Comparison of ENCODE assay signal across 17 cellular contexts in the genomic region with DNA sequence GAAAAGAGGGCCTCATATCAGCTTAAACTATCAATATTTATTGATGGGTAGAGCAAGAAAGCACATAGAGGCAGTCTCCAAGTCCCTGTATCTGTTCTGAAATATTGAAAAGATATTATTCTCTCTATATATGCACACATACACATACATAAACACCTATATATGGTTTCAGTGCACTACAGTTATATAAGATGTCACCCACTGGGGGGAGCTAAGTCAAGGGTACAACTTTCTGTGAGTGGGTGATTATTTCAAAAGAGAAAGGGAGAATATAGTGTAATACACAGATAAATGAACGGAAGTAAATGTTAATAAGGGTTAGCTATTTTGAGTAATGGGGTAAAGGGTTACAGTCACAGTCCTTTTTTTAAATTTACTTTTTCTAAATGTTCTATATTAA. TPM values are rescaled to one million over a fixed set of nuclear protein-coding genes. Genes with fewer than 3 reads are reported as not detected.
DNase-seq lines count a peak whose midpoint lies in the region; ATAC-seq and TF ChIP-seq lines count a peak whose summit lies in the region.
"Had no signal": no experiment of that assay in that cellular context is flagged by ENCODE, and none has a peak within 500 bp of the region (broad histone marks: within the 10 kb centered on the region; RNA-seq: fewer than 3 reads in every experiment).

No MANE protein-coding gene starts in this region.

- no peak overlapping the region for H3K27ac ChIP-seq in GM23248
- no peak overlapping the region for H3K27ac ChIP-seq in OCI-LY7 (ENCODE audit: low read depth, low read length, poor library complexity, severe bottlenecking)
- H3K27ac ChIP-seq: body of pancreas, epithelial cell of prostate, prostate gland had no signal

- ATAC-seq in GM19023 (IDR thresholded peaks at IDR 0.05; ENCODE audit: unreplicated experiment) = no peak
- ATAC-seq in HG03039 (IDR thresholded peaks at IDR 0.05; ENCODE audit: unreplicated experiment) = no peak
- ATAC-seq: body of pancreas; mucosa of descending colon; stimulated activated naive CD8-positive, alpha-beta T cell treated with anti-CD3 and anti-CD28 coated beads, Interleukin-15, amount 100 ng/mL, for 72 hours had no signal

- POLR2A ChIA-PET in OCI-LY7 (lab: Charles Lee) = interaction anchor here (0.6 kb wide), 1 partner anchor 341 kb away, joined by 4 read pairs; no protein-coding TSS in a partner anchor

- H3K79me2 ChIP-seq in GM23248 (ENCODE audit: insufficient read depth) = no peaks in the 10 kb centered on the region
- no peaks in the 10 kb centered on the region for H3K79me2 ChIP-seq in OCI-LY7 (ENCODE audit: insufficient read depth, low read depth, low read length)

- no peaks in the 10 kb centered on the region for H4K20me1 ChIP-seq in GM23248 (ENCODE audit: insufficient read depth)
- no peaks in the 10 kb centered on the region for H4K20me1 ChIP-seq in OCI-LY7 (ENCODE audit: insufficient read depth, low read length)

- H3K27me3 ChIP-seq in GM23248 (replicated peaks; ENCODE audit: insufficient read depth) = no peaks in the 10 kb centered on the region
- H3K27me3 ChIP-seq: body of pancreas had no signal

- H3K4me2 ChIP-seq in GM23248 (ENCODE audit: unreplicated experiment) = no peak overlapping the region
- H3K4me2 ChIP-seq in OCI-LY7 (ENCODE audit: low read length) = no peak overlapping the region

- peaks cover 13% of the 10 kb centered on the region for H3F3A ChIP-seq in GM23248 (ENCODE audit: insufficient read depth)

- no peaks in the 10 kb centered on the region for H3K9me3 ChIP-seq in GM23248 (ENCODE audit: low read depth)
- H3K9me3 ChIP-seq in OCI-LY7 (ENCODE audit: low read length) = no peaks in the 10 kb centered on the region
- H3K9me3 ChIP-seq: body of pancreas, mucosa of descending colon, prostate gland had no signal

- no peak overlapping the region for H2AFZ ChIP-seq in GM23248
- no peak overlapping the region for H2AFZ ChIP-seq in OCI-LY7 (ENCODE audit: low read length)

- no peak overlapping the region for H3K9ac ChIP-seq in GM23248

- intact Hi-C loops in OCI-LY7 (cut with micrococcal nuclease; ENCODE audit: unreplicated experiment) = no loop called here

- in situ Hi-C loops in GM23248 (cut with MboI) = loop anchor here (25.0 kb wide), 1 partner anchor 299 kb away; no protein-coding TSS in a partner anchor

- H3K36me3 ChIP-seq in GM23248 (ENCODE audit: low read depth) = no peaks in the 10 kb centered on the region
- no peaks in the 10 kb centered on the region for H3K36me3 ChIP-seq in OCI-LY7 (ENCODE audit: insufficient read depth, low read length)
- H3K36me3 ChIP-seq: prostate gland had no signal

- no TSS peak for BruUV-seq in OCI-LY7 (replicated peaks; lab: Mats Ljungman, UMichigan)

- CTCF ChIA-PET in OCI-LY7 (lab: Charles Lee; ENCODE audit: unreplicated experiment) = interaction anchor here (0.5 kb wide), 1 partner anchor 1170 kb away, joined by 3 read pairs; no protein-coding TSS in a partner anchor

- peak; percentile 15 for TF ChIP-seq CTCF in AG09319 (IDR thresholded peaks at IDR 0.05; ENCODE audit: low read depth, low read length)
- TF ChIP-seq CTCF in OCI-LY7 (conservative IDR thresholded peaks at IDR 0.05; ENCODE audit: low read length) = peak; percentile 56; the same call in 1 of the 2 replicates
- peak; percentile 38 for TF ChIP-seq CTCF in epithelial cell of proximal tubule (conservative IDR thresholded peaks at IDR 0.05; ENCODE audit: low read depth, low read length)

- H3K4me3 ChIP-seq in GM23248 (no peak overlapping the region), OCI-LY7 (ENCODE audit: low read depth, low read length, poor library complexity, severe bottlenecking) (no peak overlapping the region), epithelial cell of proximal tubule (ENCODE audit: low read depth, low read length) (no peak overlapping the region)
- H3K4me3 ChIP-seq: body of pancreas, mucosa of descending colon, prostate gland had no signal

- no peaks in the 10 kb centered on the region for H3K9me2 ChIP-seq in GM23248 (ENCODE audit: insufficient read depth)
- H3K9me2 ChIP-seq in OCI-LY7 (ENCODE audit: insufficient read depth, low read length) = no peaks in the 10 kb centered on the region

- H3K4me1 ChIP-seq in GM23248 (ENCODE audit: insufficient read depth) (peaks cover 16% of the 10 kb centered on the region), OCI-LY7 (ENCODE audit: insufficient read depth, low read length, poor library complexity, severe bottlenecking) (no peaks in the 10 kb centered on the region)
- H3K4me1 ChIP-seq: body of pancreas, prostate gland had no signal

- WGBS in GM23248 (ENCODE audit: low coverage in 1 of 2, low lambda C conversion rate in 2 of 2, missing lambda C conversion rate in 2 of 2), 2 experiments = 70 to 77% methylated on average over 1 of the region's 1 CpG

- DNase-seq in AG09319 (ENCODE audit: extremely low read depth, low read depth) = no peak
- peak; percentile 33 for DNase-seq in GM23248
- peak; percentile 8 for DNase-seq in OCI-LY7 (ENCODE audit: low spot score)
- no peak for DNase-seq in epithelial cell of proximal tubule (ENCODE audit: low read depth)
- no peak for DNase-seq in stimulated activated CD4-positive, alpha-beta T cell treated with anti-CD3 and anti-CD28 coated beads, Interleukin-2, amount 100 ng/mL, for 24 hours
- DNase-seq in HK-2 (ENCODE audit: unreplicated experiment) = no peak
- DNase-seq: activated T-cell treated with anti-CD3 and anti-CD28 coated beads, Interleukin-2, amount 50 U/mL, for 48 hours; body of pancreas; H7; mucosa of descending colon; NCI-H446; stimulated activated CD4-positive, alpha-beta T cell treated with anti-CD3 and anti-CD28 coated beads, Interleukin-4, amount 100 ng/mL, for 24 hours; stimulated activated naive CD8-positive, alpha-beta T cell treated with anti-CD3 and anti-CD28 coated beads, Interleukin-15, amount 100 ng/mL, for 72 hours had no signal

RNA-seq across cellular contexts. Expression of gene SNTN, which starts 8.8 kb away (rescaled TPM):
- not detected in 2 replicates for total RNA-seq in GM23248 (2014; rRNA removed; shearing (Covaris generic))
- polyA plus RNA-seq in GM23248 (2016; fragmentation: Nextera tagmentation; extraction: Ambion mirVana) = not detected in 2 replicates
- total RNA-seq in OCI-LY7 (2014; rRNA removed; shearing (Covaris generic)) = not detected in 2 replicates
- not detected in 2 replicates for total RNA-seq in OCI-LY7 (2022)
- not detected in 2 replicates for total RNA-seq in epithelial cell of proximal tubule
- total RNA-seq: H7, prostate gland had no signal

Comparison
In these comparisons a context has a peak if more than half of its experiments do, and no peak if none do; other contexts are left out.
1. DNase-seq: peak in GM23248 (single experiment) and OCI-LY7 (single experiment); none in AG09319 (single experiment), epithelial cell of proximal tubule (single experiment), stimulated activated CD4-positive, alpha-beta T cell treated with anti-CD3 and anti-CD28 coated beads, Interleukin-2, amount 100 ng/mL, for 24 hours (0 of 2) and HK-2 (single experiment).
2. Peak in every context shown above with its lines, with median percentiles within 50 percentile points of each other: CTCF ChIP-seq.